Comparison of ENCODE assay signal across 9 cellular contexts in genomic region chr7:44622342-44623151, GRCh38. TPM values are rescaled to one million over a fixed set of nuclear protein-coding genes. Genes with fewer than 3 reads are reported as not detected.
DNase-seq lines count a peak whose midpoint lies in the region; ATAC-seq and TF ChIP-seq lines count a peak whose summit lies in the region.
"Had no signal": no experiment of that assay in that cellular context is flagged by ENCODE, and none has a peak within 500 bp of the region (broad histone marks: within the 10 kb centered on the region; RNA-seq: fewer than 3 reads in every experiment).

No MANE protein-coding gene starts in this region.

- DNase-seq in ACHN: peak; percentile 22
- no peak for DNase-seq in psoas muscle
- no peak for DNase-seq in SW480 (ENCODE audit: low spot score)
- no peak for DNase-seq in NCI-H524 treated with DMSO at 0.1 percent for 48 hours (lab: John Stamatoyannopoulos, UW)
- DNase-seq in NCI-H2171 treated with DMSO at 0.1 percent for 48 hours (lab: John Stamatoyannopoulos, UW): no peak
- DNase-seq: DND-41 had no signal

- H3K27ac Mint-ChIP-seq in brain: peak overlapping the region in 3 of 5 experiments; percentile 7 to 52 (median 45)

- H3K4me1 ChIP-seq in psoas muscle: peaks cover 62% of the 10 kb centered on the region

- H3K4me3 Mint-ChIP-seq in brain: no peak overlapping the region

- H3K4me3 ChIP-seq in psoas muscle: peak overlapping the region; percentile 1

- H3K27me3 Mint-ChIP-seq in brain: no peaks in the 10 kb centered on the region

- peaks cover 64% of the 10 kb centered on the region for H3K4me1 Mint-ChIP-seq in brain

- H3K27ac ChIP-seq in psoas muscle: peak overlapping the region; percentile 75

- in situ Hi-C loops in ACHN (cut with HindIII; ENCODE audit: low pct_ligation_motif_present, low pct_unique_long_range_greater_than_20kb, low sequenced_read_pairs): no loop called here

- no peaks in the 10 kb centered on the region for H3K9me3 ChIP-seq in psoas muscle

- no peaks in the 10 kb centered on the region for H3K27me3 ChIP-seq in psoas muscle (ENCODE audit: insufficient read depth in 3 of 3, low read length in 2 of 3)

- peaks cover 0 to 34% of the 10 kb centered on the region in 2 donors for H3K36me3 ChIP-seq in psoas muscle (ENCODE audit: insufficient read depth in 1 of 2, low read depth in 1 of 2)

- H3K36me3 Mint-ChIP-seq in brain: peaks cover 26% of the 10 kb centered on the region

- TF ChIP-seq CTCF in brain (conservative IDR thresholded peaks at IDR 0.05) (no peak), psoas muscle (IDR thresholded peaks at IDR 0.05) (no peak)

- intact Hi-C loops in psoas muscle (cut with DNase I): no loop called here

- WGBS in psoas muscle, 3 donors: 42 to 55% (median 44%) methylated on average over 5 of the region's 5 CpGs

- ATAC-seq in GM19463 (IDR thresholded peaks at IDR 0.05; ENCODE audit: unreplicated experiment) (peak; percentile 82), HG03571 (IDR thresholded peaks at IDR 0.05; ENCODE audit: unreplicated experiment) (peak; percentile 55), psoas muscle (peak; percentile 54 to 68 (median 62))

- no peaks in the 10 kb centered on the region for H3K9me3 Mint-ChIP-seq in brain

RNA-seq across cellular contexts. Expression of gene OGDH, which starts 16.1 kb away (rescaled TPM):
- polyA plus RNA-seq in brain (ENCODE audit: insufficient read depth, low read depth, low replicate concordance) (177 TPM), psoas muscle (100 to 1,000 TPM; 176 to 181 (median 179) TPM)
- total RNA-seq in psoas muscle: 100 to 1,000 TPM; 252 to 500 (median 326) TPM

RNA-seq across cellular contexts. Expression of gene TMED4, which starts 40.5 kb away (rescaled TPM):
- polyA plus RNA-seq in brain (ENCODE audit: insufficient read depth, low read depth, low replicate concordance) (96.9 TPM), psoas muscle (10 to 100 TPM; 29.8 to 49.0 (median 35.3) TPM)
- 10 to 100 TPM; 43.1 to 64.4 (median 46.0) TPM for total RNA-seq in psoas muscle

RNA-seq across cellular contexts. Expression of gene DDX56, which starts 48.8 kb away (rescaled TPM):
- polyA plus RNA-seq in brain (ENCODE audit: insufficient read depth, low read depth, low replicate concordance): 62.8 TPM
- 10 to 100 TPM; 44.0 to 72.1 (median 53.7) TPM for total RNA-seq in psoas muscle
- 10 to 100 TPM; 38.1 to 85.8 (median 67.8) TPM for polyA plus RNA-seq in psoas muscle
